ENCODE assay signal across 8 cellular contexts in the genomic region with DNA sequence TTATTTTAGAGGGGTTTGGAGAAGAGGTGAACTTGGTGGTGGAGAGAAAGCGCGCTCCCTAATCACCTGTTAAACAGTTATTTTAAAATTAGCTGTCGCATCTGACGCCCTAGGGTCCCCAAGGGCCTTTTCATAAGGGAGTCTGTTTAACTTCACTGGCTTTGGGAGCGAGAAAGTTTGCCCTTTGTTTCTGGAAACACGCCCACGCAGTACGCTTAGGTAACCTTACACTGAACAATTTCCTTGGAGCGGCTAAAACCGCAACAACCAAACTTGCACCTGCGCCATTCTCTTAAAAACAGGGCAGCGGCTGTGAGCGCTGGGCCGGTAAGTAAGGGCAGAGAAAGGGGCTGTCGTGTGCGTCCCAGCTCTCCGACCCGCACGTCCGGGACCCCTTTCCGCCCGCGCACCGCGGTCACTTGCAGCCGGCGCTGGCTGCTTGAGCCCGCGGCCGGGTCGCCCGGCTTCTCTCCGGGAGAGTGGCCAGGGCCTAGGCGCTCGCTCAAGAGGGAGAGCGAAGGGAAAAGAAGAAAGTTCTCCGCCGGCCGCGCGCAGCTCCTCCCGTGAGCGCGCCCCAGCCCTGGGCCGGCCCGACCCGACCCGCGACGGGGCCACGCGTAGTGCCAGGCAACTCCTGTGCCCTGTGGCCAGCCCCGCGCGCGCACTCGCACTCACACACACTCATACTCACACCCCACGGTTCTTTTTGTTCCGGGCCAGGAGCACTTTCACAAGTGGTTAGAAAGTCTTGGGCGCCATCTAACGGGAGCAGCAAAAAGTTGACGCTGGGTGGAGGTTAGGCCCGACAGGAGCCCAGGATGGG. TPM values are rescaled to one million over a fixed set of nuclear protein-coding genes. Genes with fewer than 3 reads are reported as not detected.
DNase-seq lines count a peak whose midpoint lies in the region; ATAC-seq and TF ChIP-seq lines count a peak whose summit lies in the region.

No MANE protein-coding gene starts in this region.

- H3K9me2 ChIP-seq in PC-3 (replicated peaks; ENCODE audit: low read length): no peaks in the 10 kb centered on the region

- H3K27me3 ChIP-seq in PC-3 (ENCODE audit: low read length) (peaks cover 73% of the 10 kb centered on the region), layer of hippocampus (ENCODE audit: control insufficient read depth, insufficient read depth, low read length) (no peaks in the 10 kb centered on the region)

- CTCF ChIA-PET in PC-3 (lab: Charles Lee): interaction anchor here (0.6 kb wide), 1 partner anchor 1712 kb away, joined by 3 read pairs; no protein-coding TSS in a partner anchor

- H2AFZ ChIP-seq in PC-3 (ENCODE audit: low read length): peak overlapping the region; percentile 78

- peak overlapping the region; percentile 87 for H3K4me2 ChIP-seq in PC-3 (ENCODE audit: low read length)

- intact Hi-C loops in PC-3 (cut with micrococcal nuclease): loop anchor here (2.0 to 5.0 kb wide), 2 partner anchors 840 to 916 kb away; no protein-coding TSS in a partner anchor

- H3K27ac ChIP-seq in PC-3 (ENCODE audit: low read length): no peak overlapping the region
- H3K27ac ChIP-seq in layer of hippocampus (ENCODE audit: low read depth, low read length): peak overlapping the region; percentile 88

- no peaks in the 10 kb centered on the region for H3K79me2 ChIP-seq in PC-3 (ENCODE audit: low read length)

- no peaks in the 10 kb centered on the region for H3F3A ChIP-seq in PC-3 (ENCODE audit: low read length, unreplicated experiment)

- peaks cover 5% of the 10 kb centered on the region; the same call in 1 of the 2 replicates for H3K4me1 ChIP-seq in PC-3 (ENCODE audit: insufficient read depth, low read length)

- POLR2A ChIA-PET in PC-3 (lab: Charles Lee; ENCODE audit: unreplicated experiment): no interaction called here

- H3K36me3 ChIP-seq in PC-3 (ENCODE audit: low read depth, low read length): no peaks in the 10 kb centered on the region

- no TSS peak for BruUV-seq in PC-3 (replicated peaks; lab: Mats Ljungman, UMichigan)

- ATAC-seq in GM19324 (IDR thresholded peaks at IDR 0.05; ENCODE audit: low FRiP score, unreplicated experiment) (peak; percentile 80), HG03460 (IDR thresholded peaks at IDR 0.05; ENCODE audit: unreplicated experiment) (peak; percentile 89), PC-3 (peak; percentile 94)

- peak overlapping the region; percentile 70 for H3K4me3 ChIP-seq in PC-3 (ENCODE audit: low read length)

- H3K9me3 ChIP-seq in PC-3 (ENCODE audit: low read length): no peaks in the 10 kb centered on the region

- DNase-seq in DMS53 (lab: John Stamatoyannopoulos, UW) (peak; percentile 85), PC-3 (peak; percentile 67), cerebellar cortex (ENCODE audit: low spot score) (peak; percentile 66)
- DNase-seq in stimulated activated CD4-positive, alpha-beta T cell treated with anti-CD3 and anti-CD28 coated beads, Interleukin-12 subunit alpha, Interleukin-12 subunit beta, amount 100 ng/mL, for 48 hours (ENCODE audit: low read depth in 2 of 3, low spot score in 1 of 3): peak in 2 of 3 donors; percentile 22 to 43
- no peak for DNase-seq in NK-92 treated with Interleukin-12 subunit alpha and Interleukin-12 subunit beta, amount 100 ng/mL, for 24 hours (lab: John Stamatoyannopoulos, UW)

- no peak overlapping the region for H3K9ac ChIP-seq in PC-3 (ENCODE audit: low read length)

- TF ChIP-seq CTCF in PC-3 (conservative IDR thresholded peaks at IDR 0.05; ENCODE audit: low read depth, low read length): peak; percentile 75

- no peaks in the 10 kb centered on the region for H4K20me1 ChIP-seq in PC-3 (ENCODE audit: low read length)

RNA-seq across cellular contexts. Expression of gene POU3F3, which starts 19.2 kb away (rescaled TPM):
- not detected in 2 replicates for total RNA-seq in PC-3 (2014; rRNA removed)
